25 cellular contexts compared by ENCODE assay signal in the genomic region with DNA sequence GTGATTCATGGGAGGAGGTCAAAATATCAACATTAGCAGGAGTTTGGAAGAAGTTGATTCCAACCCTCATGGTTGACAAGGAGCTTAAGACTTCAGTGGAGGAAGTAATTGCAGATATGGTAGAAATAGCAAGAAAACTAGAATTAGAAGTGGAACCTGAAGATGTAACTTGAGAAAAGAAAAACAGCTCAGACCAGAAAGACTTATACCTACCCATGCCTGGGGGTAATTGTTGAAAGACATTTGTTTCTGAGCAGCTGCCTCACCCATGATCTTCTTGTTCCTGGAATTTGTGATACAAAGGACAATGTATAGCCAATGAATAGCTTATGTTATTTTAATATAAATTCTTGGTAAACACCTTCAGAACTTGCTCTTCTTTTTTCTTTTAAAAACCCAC.
"Had no signal": no experiment of that assay in that cellular context is flagged by ENCODE, and none has a peak within 500 bp of the region (broad histone marks: within the 10 kb centered on the region; RNA-seq: fewer than 3 reads in every experiment).

No MANE protein-coding gene starts in this region.

- H3K4me1 Mint-ChIP-seq: activated CD4-positive, alpha-beta memory T cell treated with anti-CD3 and anti-CD28 coated beads, Interleukin-2, amount 10 ng/mL, durations not matched to agents 7 days and 5 days; activated CD4-positive, alpha-beta T cell treated with anti-CD3 and anti-CD28 coated beads, Interleukin-2, amount 10 ng/mL, durations not matched to agents 7 days and 5 days; activated T-helper 17 cell treated with anti-CD3 and anti-CD28 coated beads, Interleukin-2, amount 50 U/mL, for 72 hours had no signal

- H3K4me3 Mint-ChIP-seq: activated CD4-positive, alpha-beta memory T cell treated with anti-CD3 and anti-CD28 coated beads, Interleukin-2, amount 10 ng/mL, durations not matched to agents 7 days and 5 days; activated CD4-positive, alpha-beta T cell treated with anti-CD3 and anti-CD28 coated beads, Interleukin-2, amount 10 ng/mL, durations not matched to agents 7 days and 5 days; activated naive CD4-positive, alpha-beta T cell treated with anti-CD3 and anti-CD28 coated beads for 36 hours; activated naive CD8-positive, alpha-beta T cell; activated T-helper 17 cell treated with anti-CD3 and anti-CD28 coated beads, Interleukin-2, amount 50 U/mL, for 72 hours; brain had no signal

- H3K4me3 ChIP-seq: SK-N-MC had no signal

- H3K27ac Mint-ChIP-seq: activated CD4-positive, alpha-beta memory T cell treated with anti-CD3 and anti-CD28 coated beads, Interleukin-2, amount 10 ng/mL, durations not matched to agents 7 days and 5 days; activated CD4-positive, alpha-beta T cell treated with anti-CD3 and anti-CD28 coated beads, Interleukin-2, amount 10 ng/mL, durations not matched to agents 7 days and 5 days; activated naive CD4-positive, alpha-beta T cell treated with anti-CD3 and anti-CD28 coated beads for 36 hours; activated naive CD8-positive, alpha-beta T cell; activated T-helper 17 cell treated with anti-CD3 and anti-CD28 coated beads, Interleukin-2, amount 50 U/mL, for 72 hours; brain had no signal

- H3K27ac ChIP-seq: SK-N-MC, VCaP had no signal

- H3K9me3 Mint-ChIP-seq: activated CD4-positive, alpha-beta memory T cell treated with anti-CD3 and anti-CD28 coated beads, Interleukin-2, amount 10 ng/mL, durations not matched to agents 7 days and 5 days; activated CD4-positive, alpha-beta T cell treated with anti-CD3 and anti-CD28 coated beads, Interleukin-2, amount 10 ng/mL, durations not matched to agents 7 days and 5 days; activated naive CD4-positive, alpha-beta T cell treated with anti-CD3 and anti-CD28 coated beads for 36 hours; activated T-helper 17 cell treated with anti-CD3 and anti-CD28 coated beads, Interleukin-2, amount 50 U/mL, for 72 hours had no signal

- ATAC-seq: activated T-helper 17 cell treated with anti-CD3 and anti-CD28 coated beads, Interleukin-2, amount 50 U/mL, for 72 hours; Panc1; Right ventricle myocardium inferior had no signal

- DNase-seq: activated CD4-positive, alpha-beta memory T cell treated with anti-CD3 and anti-CD28 coated beads, Interleukin-2, amount 10 ng/mL, durations not matched to agents 7 days and 5 days; activated CD4-positive, alpha-beta T cell treated with anti-CD3 and anti-CD28 coated beads, Interleukin-2, amount 10 ng/mL, durations not matched to agents 7 days and 5 days; activated CD4-positive, CD25-positive, alpha-beta regulatory T cell; activated gamma-delta T cell; activated naive CD4-positive, alpha-beta T cell treated with anti-CD3 and anti-CD28 coated beads for 36 hours; activated T-cell treated with anti-CD3 and anti-CD28 coated beads for 4 hours; activated T-cell treated with anti-CD3 and anti-CD28 coated beads, Interleukin-2, amount 50 U/mL, for 48 hours; amygdala; MM.1S; NCI-H1105; NCI-H1436; NCI-H1694 treated with DMSO at 0.1 percent for 48 hours; NCI-H2029 treated with DMSO at 0.1 percent for 48 hours; NCI-H226; NCI-H526; NCI-H774; RPMI8226; T-helper 1 cell had no signal

- H3K36me3 Mint-ChIP-seq: activated naive CD8-positive, alpha-beta T cell; brain had no signal
